ENCODE assay signal across 15 cellular contexts in genomic region chr9:4559238-4560182, GRCh38.
DNase-seq lines count a peak whose midpoint lies in the region; ATAC-seq lines count a peak whose summit lies in the region.
"Had no signal": no experiment of that assay in that cellular context is flagged by ENCODE, and none has a peak within 500 bp of the region (broad histone marks: within the 10 kb centered on the region; RNA-seq: fewer than 3 reads in every experiment).

No MANE protein-coding gene starts in this region.

- H3K9me2 ChIP-seq in Karpas-422 (replicated peaks; ENCODE audit: insufficient read depth, low read length) = no peaks in the 10 kb centered on the region

- no peaks in the 10 kb centered on the region for H3K27me3 ChIP-seq in Karpas-422 (ENCODE audit: low read length)
- H3K27me3 ChIP-seq: body of pancreas had no signal

- no peak overlapping the region for H3K27ac ChIP-seq in Karpas-422 (ENCODE audit: low read length)
- H3K27ac ChIP-seq: body of pancreas, epithelial cell of prostate had no signal

- peaks cover 10% of the 10 kb centered on the region for H3K4me1 ChIP-seq in Karpas-422 (ENCODE audit: low read length)
- H3K4me1 ChIP-seq: body of pancreas had no signal

- H3K36me3 ChIP-seq in Karpas-422 (ENCODE audit: insufficient read depth, low read length) = no peaks in the 10 kb centered on the region

- DNase-seq in Karpas-422 (peak; percentile 53), NOMO-1 treated with dmso at 0.1 percent for 144 hours (lab: John Stamatoyannopoulos, UW; ENCODE audit: unreplicated experiment) (no peak), GOT3 (lab: John Stamatoyannopoulos, UW) (no peak), SKM-1 treated with dmso at 0.1 percent for 144 hours (lab: John Stamatoyannopoulos, UW; ENCODE audit: unreplicated experiment) (no peak), NOMO-1 treated with DMSO at 0.1 percent for 48 hours (lab: John Stamatoyannopoulos, UW; ENCODE audit: unreplicated experiment) (no peak)
- DNase-seq: activated T-cell treated with anti-CD3 and anti-CD28 coated beads, Interleukin-2, amount 50 U/mL, for 48 hours; body of pancreas; naive B cell; NCI-H1417 treated with DMSO at 0.1 percent for 48 hours; stimulated activated CD4-positive, alpha-beta T cell treated with anti-CD3 and anti-CD28 coated beads, Interleukin-12 subunit alpha, Interleukin-12 subunit beta, amount 100 ng/mL, for 4 hours; stimulated activated naive CD8-positive, alpha-beta T cell treated with anti-CD3 and anti-CD28 coated beads, Interleukin-15, Interleukin-2, amounts not matched to agents 100 U/mL and 50 U/mL, for 24 hours had no signal

- H3K4me2 ChIP-seq in Karpas-422 (ENCODE audit: low read depth, low read length, poor library complexity, severe bottlenecking) = no peak overlapping the region

- ATAC-seq in GM18498 (IDR thresholded peaks at IDR 0.05; ENCODE audit: unreplicated experiment) (peak; percentile 82), GM19463 (IDR thresholded peaks at IDR 0.05; ENCODE audit: unreplicated experiment) (peak; percentile 75), HG02938 (IDR thresholded peaks at IDR 0.05; ENCODE audit: unreplicated experiment) (peak; percentile 75)
- ATAC-seq: body of pancreas; stimulated activated naive CD8-positive, alpha-beta T cell treated with anti-CD3 and anti-CD28 coated beads, Interleukin-15, Interleukin-2, amounts not matched to agents 100 U/mL and 50 U/mL, for 24 hours had no signal

- H3K79me2 ChIP-seq in Karpas-422 (ENCODE audit: low read length) = no peaks in the 10 kb centered on the region

- no peaks in the 10 kb centered on the region for H3K9me3 ChIP-seq in Karpas-422 (ENCODE audit: low read length)
- H3K9me3 ChIP-seq: body of pancreas had no signal

- H2AFZ ChIP-seq in Karpas-422 (ENCODE audit: low read length) = no peak overlapping the region

- no peak overlapping the region for H3K4me3 ChIP-seq in Karpas-422 (ENCODE audit: low read length)
- H3K4me3 ChIP-seq: body of pancreas had no signal

- no peak overlapping the region for H3K9ac ChIP-seq in Karpas-422 (ENCODE audit: low read length)

- H4K20me1 ChIP-seq in Karpas-422 (ENCODE audit: insufficient read depth, low read depth, low read length) = no peaks in the 10 kb centered on the region
